ENCODE assay signal across 30 cellular contexts in the genomic region with DNA sequence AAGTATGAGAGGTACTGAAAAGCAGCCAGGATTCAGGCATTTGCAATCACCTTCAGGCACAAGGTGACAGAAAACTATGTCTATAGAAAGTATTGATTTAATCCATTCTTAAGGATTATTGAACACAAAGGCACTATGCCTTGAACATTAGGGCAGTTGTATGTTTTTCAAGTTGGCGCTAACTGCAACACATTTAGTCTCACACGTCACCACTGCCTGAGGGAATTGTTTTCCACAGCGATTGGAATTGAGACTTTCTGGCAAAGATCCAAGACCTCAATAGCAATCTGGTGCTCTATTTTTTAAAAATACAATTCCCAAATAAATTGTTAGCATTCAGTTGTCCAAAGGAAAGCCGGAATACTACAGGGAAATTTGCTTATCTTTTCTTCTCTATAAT. TPM values are rescaled to one million over a fixed set of nuclear protein-coding genes. Genes with fewer than 3 reads are reported as not detected.
DNase-seq lines count a peak whose midpoint lies in the region; ATAC-seq and TF ChIP-seq lines count a peak whose summit lies in the region.
"Had no signal": no experiment of that assay in that cellular context is flagged by ENCODE, and none has a peak within 500 bp of the region (broad histone marks: within the 10 kb centered on the region; RNA-seq: fewer than 3 reads in every experiment).

No MANE protein-coding gene starts in this region.

- no peak overlapping the region for H3K4me3 Mint-ChIP-seq in MCF 10A (ENCODE audit: unreplicated experiment)
- H3K4me3 Mint-ChIP-seq in progenitor cell of endocrine pancreas (ENCODE audit: low read depth): no peak overlapping the region
- H3K4me3 Mint-ChIP-seq: activated CD4-positive, alpha-beta memory T cell treated with anti-CD3 and anti-CD28 coated beads, Interleukin-2, amount 10 ng/mL, durations not matched to agents 7 days and 5 days; activated T-helper 1 cell treated with anti-CD3 and anti-CD28 coated beads, Interleukin-12 subunit alpha, Interleukin-12 subunit beta, Interleukin-2, Interleukin-4 antibody, amounts not matched to agents 30 ng/mL and 10 ng/mL and 1 ng/mL, durations not matched to agents 14 hours and 24 hours and 36 hours; stimulated activated memory B cell treated with anti-CD40 and anti-IgM and Interleukin-4, amounts not matched to agents 10 μg/mL and 1 μg/mL and 100 μg/mL, for 72 hours; type B pancreatic cell had no signal

- H3K27me3 Mint-ChIP-seq in MCF 10A (ENCODE audit: insufficient read depth, unreplicated experiment) (no peaks in the 10 kb centered on the region), progenitor cell of endocrine pancreas (no peaks in the 10 kb centered on the region)
- H3K27me3 Mint-ChIP-seq: activated CD4-positive, alpha-beta memory T cell treated with anti-CD3 and anti-CD28 coated beads, Interleukin-2, amount 10 ng/mL, durations not matched to agents 7 days and 5 days; stimulated activated memory B cell treated with anti-CD40 and anti-IgM and Interleukin-4, amounts not matched to agents 10 μg/mL and 1 μg/mL and 100 μg/mL, for 72 hours; type B pancreatic cell had no signal

- H3K4me1 ChIP-seq in breast epithelium: peaks cover 0 to 4% of the 10 kb centered on the region in 2 donors

- H3K4me3 ChIP-seq in breast epithelium: no peak overlapping the region
- H3K4me3 ChIP-seq: skin epidermis had no signal

- DNase-seq in MCF 10A (ENCODE audit: unreplicated experiment): peak; percentile 8
- DNase-seq in breast epithelium (ENCODE audit: low spot score in 2 of 2): no peak
- DNase-seq in HEK293T (ENCODE audit: extremely low spot score): peak; percentile 6
- DNase-seq in NCI-H748 treated with DMSO at 0.1 percent for 48 hours (lab: John Stamatoyannopoulos, UW): peak; percentile 18
- no peak for DNase-seq in left ventricle myocardium superior
- DNase-seq in effector CD4-positive, alpha-beta T cell: no peak
- no peak for DNase-seq in progenitor cell of endocrine pancreas (ENCODE audit: low spot score, unreplicated experiment)
- DNase-seq: ACHN; activated CD4-positive, alpha-beta memory T cell treated with anti-CD3 and anti-CD28 coated beads, Interleukin-2, amount 10 ng/mL, durations not matched to agents 7 days and 5 days; activated CD4-positive, alpha-beta T cell treated with anti-CD3 and anti-CD28 coated beads for 1 hour; activated CD8-positive, alpha-beta memory T cell treated with anti-CD3 and anti-CD28 coated beads, Interleukin-2, amount 50 U/mL, for 4 hours; activated naive CD4-positive, alpha-beta T cell treated with Interleukin-2 at 50 U/mL for 16 hours; DMS79 treated with DMSO at 0.1 percent for 48 hours; GF-D8; GOT3; KBM-7; mesenchymal stem cell; NCI-H1092 treated with DMSO at 0.1 percent for 48 hours; NCI-H510A; retina; SIG-M5 had no signal

- H3K4me1 Mint-ChIP-seq in MCF 10A (ENCODE audit: insufficient read depth, unreplicated experiment) (no peaks in the 10 kb centered on the region), progenitor cell of endocrine pancreas (ENCODE audit: low read depth) (no peaks in the 10 kb centered on the region)
- H3K4me1 Mint-ChIP-seq: activated CD4-positive, alpha-beta memory T cell treated with anti-CD3 and anti-CD28 coated beads, Interleukin-2, amount 10 ng/mL, durations not matched to agents 7 days and 5 days; stimulated activated memory B cell treated with anti-CD40 and anti-IgM and Interleukin-4, amounts not matched to agents 10 μg/mL and 1 μg/mL and 100 μg/mL, for 72 hours had no signal

- H3K27me3 ChIP-seq in breast epithelium: peaks cover 0 to 8% of the 10 kb centered on the region in 2 donors

- no TSS peak for BruUV-seq in MCF 10A (replicated peaks; lab: Mats Ljungman, UMichigan)

- POLR2A ChIA-PET in MCF 10A (lab: Yijun Ruan, JAX) (no interaction called here), HEK293T (lab: Yijun Ruan, JAX) (no interaction called here)

- H3K9me3 ChIP-seq in breast epithelium: no peaks in the 10 kb centered on the region

- CTCF ChIA-PET in MCF 10A (lab: Yijun Ruan, JAX) (no interaction called here), HEK293T (lab: Yijun Ruan, JAX) (no interaction called here)

- H3K27ac ChIP-seq in breast epithelium: no peak overlapping the region
- H3K27ac ChIP-seq: epithelial cell of prostate had no signal

- no peaks in the 10 kb centered on the region for H3K9me3 Mint-ChIP-seq in MCF 10A (ENCODE audit: unreplicated experiment)
- H3K9me3 Mint-ChIP-seq in progenitor cell of endocrine pancreas (ENCODE audit: low read depth): peaks cover 19% of the 10 kb centered on the region
- H3K9me3 Mint-ChIP-seq: stimulated activated memory B cell treated with anti-CD40 and anti-IgM and Interleukin-4, amounts not matched to agents 10 μg/mL and 1 μg/mL and 100 μg/mL, for 72 hours had no signal

- no peak for TF ChIP-seq CTCF in MCF 10A (IDR thresholded peaks at IDR 0.05; ENCODE audit: unreplicated experiment)
- no peak for TF ChIP-seq CTCF in breast epithelium (IDR thresholded peaks at IDR 0.05)
- no peak for TF ChIP-seq CTCF in progenitor cell of endocrine pancreas (IDR thresholded peaks at IDR 0.05; ENCODE audit: unreplicated experiment)

- intact Hi-C loops in MCF 10A (cut with micrococcal nuclease) (no loop called here), breast epithelium (cut with DNase I; ENCODE audit: low total_unique reads) (no loop called here), left ventricle myocardium superior (cut with micrococcal nuclease) (no loop called here)

- H3K36me3 Mint-ChIP-seq in MCF 10A (ENCODE audit: insufficient read depth, unreplicated experiment) (peaks cover 5% of the 10 kb centered on the region), progenitor cell of endocrine pancreas (ENCODE audit: insufficient read depth) (peaks cover 28% of the 10 kb centered on the region)

- peak; percentile 51 for ATAC-seq in left ventricle myocardium superior
- ATAC-seq in GM19328 (IDR thresholded peaks at IDR 0.05; ENCODE audit: unreplicated experiment): no peak
- ATAC-seq: stimulated activated memory B cell treated with anti-CD40 and anti-IgM and Interleukin-4, amounts not matched to agents 10 μg/mL and 1 μg/mL and 100 μg/mL, for 72 hours had no signal

- no peak for TF ChIP-seq POLR2A in breast epithelium (IDR thresholded peaks at IDR 0.05)

- H3K36me3 ChIP-seq in breast epithelium: no peaks in the 10 kb centered on the region

- H3K27ac Mint-ChIP-seq in MCF 10A (ENCODE audit: low read depth, unreplicated experiment) (no peak overlapping the region), progenitor cell of endocrine pancreas (no peak overlapping the region)
- H3K27ac Mint-ChIP-seq: activated CD4-positive, alpha-beta memory T cell treated with anti-CD3 and anti-CD28 coated beads, Interleukin-2, amount 10 ng/mL, durations not matched to agents 7 days and 5 days; activated T-helper 1 cell treated with anti-CD3 and anti-CD28 coated beads, Interleukin-12 subunit alpha, Interleukin-12 subunit beta, Interleukin-2, Interleukin-4 antibody, amounts not matched to agents 30 ng/mL and 10 ng/mL and 1 ng/mL, durations not matched to agents 14 hours and 24 hours and 36 hours; stimulated activated memory B cell treated with anti-CD40 and anti-IgM and Interleukin-4, amounts not matched to agents 10 μg/mL and 1 μg/mL and 100 μg/mL, for 72 hours; type B pancreatic cell had no signal

TF ChIP-seq in HEK293T, 16 proteins besides CTCF, POLR2A, EP300 and RAD21:
- TF ChIP-seq FOXK2 (IDR thresholded peaks at IDR 0.05): no peak
- no peak for TF ChIP-seq FOXM1 (IDR thresholded peaks at IDR 0.05; ENCODE audit: borderline replicate concordance)
- no peak for TF ChIP-seq SUZ12 (IDR thresholded peaks at IDR 0.05)
- TF ChIP-seq LEF1 (IDR thresholded peaks at IDR 0.05; ENCODE audit: borderline replicate concordance): no peak
- TF ChIP-seq, protein P1, sequence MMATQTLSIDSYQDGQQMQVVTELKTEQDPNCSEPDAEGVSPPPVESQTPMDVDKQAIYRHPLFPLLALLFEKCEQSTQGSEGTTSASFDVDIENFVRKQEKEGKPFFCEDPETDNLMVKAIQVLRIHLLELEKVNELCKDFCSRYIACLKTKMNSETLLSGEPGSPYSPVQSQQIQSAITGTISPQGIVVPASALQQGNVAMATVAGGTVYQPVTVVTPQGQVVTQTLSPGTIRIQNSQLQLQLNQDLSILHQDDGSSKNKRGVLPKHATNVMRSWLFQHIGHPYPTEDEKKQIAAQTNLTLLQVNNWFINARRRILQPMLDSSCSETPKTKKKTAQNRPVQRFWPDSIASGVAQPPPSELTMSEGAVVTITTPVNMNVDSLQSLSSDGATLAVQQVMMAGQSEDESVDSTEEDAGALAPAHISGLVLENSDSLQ (IDR thresholded peaks at IDR 0.05): no peak
- no peak for TF ChIP-seq CTBP1 (IDR thresholded peaks at IDR 0.05; ENCODE audit: borderline replicate concordance)
- TF ChIP-seq FOXA1 (IDR thresholded peaks at IDR 0.05): no peak
- no peak for TF ChIP-seq ARNT (IDR thresholded peaks at IDR 0.05)
- TF ChIP-seq HDGF (IDR thresholded peaks at IDR 0.05; ENCODE audit: borderline replicate concordance): no peak
- no peak for TF ChIP-seq BHLHE40 (IDR thresholded peaks at IDR 0.05; ENCODE audit: borderline replicate concordance)
TF ChIP-seq in HEK293T: peak in this region for 0.

RNA-seq across cellular contexts. Expression of a gene that starts 52.7 kb away (rescaled TPM):
- not detected in 2 replicates for total RNA-seq in MCF 10A (2022)
- not detected for total RNA-seq in breast epithelium
- total RNA-seq in left ventricle myocardium superior: not detected
- not detected in 2 replicates for total RNA-seq in progenitor cell of endocrine pancreas
- total RNA-seq: activated CD4-positive, alpha-beta memory T cell treated with anti-CD3 and anti-CD28 coated beads, Interleukin-2, amount 10 ng/mL, durations not matched to agents 7 days and 5 days; activated T-helper 1 cell treated with anti-CD3 and anti-CD28 coated beads, Interleukin-12 subunit alpha, Interleukin-12 subunit beta, Interleukin-2, Interleukin-4 antibody, amounts not matched to agents 30 ng/mL and 10 ng/mL and 1 ng/mL, durations not matched to agents 14 hours and 24 hours and 36 hours; glomerular endothelial cell; M059J; osteocyte had no signal

Comparison
In these comparisons a context has a peak if more than half of its experiments do, and no peak if none do; other contexts are left out.
1. DNase-seq: peak in MCF 10A (single experiment), HEK293T (single experiment) and NCI-H748 treated with DMSO at 0.1 percent for 48 hours (single experiment); none in breast epithelium (0 of 2), left ventricle myocardium superior (single experiment), effector CD4-positive, alpha-beta T cell (single experiment) and progenitor cell of endocrine pancreas (single experiment).